In the genomic region with DNA sequence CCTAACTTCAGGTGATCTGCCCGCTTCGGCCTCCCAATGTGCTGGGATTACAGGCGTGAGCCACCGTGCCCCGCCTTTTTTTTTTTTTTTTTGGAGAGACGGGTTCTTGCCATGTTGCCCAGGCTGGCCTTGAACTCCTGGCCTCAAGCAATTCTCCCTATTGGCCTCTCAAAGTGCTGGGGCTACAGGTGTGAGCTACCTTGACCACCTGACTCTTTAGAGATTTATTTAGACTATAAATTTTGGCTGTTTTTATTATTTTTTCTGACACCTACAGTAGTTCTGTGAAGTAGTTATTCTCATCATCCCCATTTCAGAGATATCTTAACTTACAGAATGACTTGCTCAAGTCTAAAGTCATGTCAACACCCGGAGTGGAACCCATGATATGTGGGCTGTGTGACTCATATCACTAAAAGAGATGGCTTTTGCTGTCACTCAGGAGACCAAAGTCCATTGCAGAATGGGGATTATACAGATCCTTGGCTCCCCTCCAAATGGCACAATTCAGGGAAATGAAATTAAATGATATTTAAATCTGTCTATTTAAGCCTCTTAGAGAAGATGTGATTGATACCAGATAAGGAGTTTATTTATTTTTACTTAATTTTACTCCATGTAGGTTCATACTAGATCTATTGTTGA, we compare ENCODE assay signal across 8 cellular contexts.
DNase-seq lines count a peak whose midpoint lies in the region; ATAC-seq and TF ChIP-seq lines count a peak whose summit lies in the region.

No MANE protein-coding gene starts in this region.

- H3K27me3 ChIP-seq in lower lobe of right lung (ENCODE audit: low read depth) = no peaks in the 10 kb centered on the region

- TF ChIP-seq CTCF in chondrocyte (IDR thresholded peaks at IDR 0.05) = no peak
- no peak for TF ChIP-seq CTCF in lower lobe of right lung (IDR thresholded peaks at IDR 0.05)

- H3K4me1 Mint-ChIP-seq in chondrocyte (ENCODE audit: low read depth) = peaks cover 10% of the 10 kb centered on the region
- peaks cover 9% of the 10 kb centered on the region for H3K4me1 Mint-ChIP-seq in activated T-cell treated with anti-CD3 and anti-CD28 coated beads, Interleukin-2, amount 50 U/mL, for 24 hours (ENCODE audit: low read depth)

- H3K36me3 ChIP-seq in lower lobe of right lung = no peaks in the 10 kb centered on the region

- no peaks in the 10 kb centered on the region for H3K9me3 ChIP-seq in lower lobe of right lung

- no peaks in the 10 kb centered on the region for H3K9me3 Mint-ChIP-seq in chondrocyte (ENCODE audit: low read depth)
- no peaks in the 10 kb centered on the region for H3K9me3 Mint-ChIP-seq in activated T-cell treated with anti-CD3 and anti-CD28 coated beads, Interleukin-2, amount 50 U/mL, for 24 hours

- no peak overlapping the region for H3K4me3 ChIP-seq in lower lobe of right lung

- peak overlapping the region; percentile 61 for H3K27ac Mint-ChIP-seq in chondrocyte (ENCODE audit: unreplicated experiment)
- no peak overlapping the region for H3K27ac Mint-ChIP-seq in activated T-cell treated with anti-CD3 and anti-CD28 coated beads, Interleukin-2, amount 50 U/mL, for 24 hours

- peaks cover 6% of the 10 kb centered on the region for H3K27me3 Mint-ChIP-seq in chondrocyte (ENCODE audit: low read depth)
- peaks cover 37% of the 10 kb centered on the region for H3K27me3 Mint-ChIP-seq in activated T-cell treated with anti-CD3 and anti-CD28 coated beads, Interleukin-2, amount 50 U/mL, for 24 hours

- peak; percentile 87 for ATAC-seq in GM19328 (IDR thresholded peaks at IDR 0.05; ENCODE audit: unreplicated experiment)
- peak; percentile 96 for ATAC-seq in HG03103 (IDR thresholded peaks at IDR 0.05; ENCODE audit: low read depth, unreplicated experiment)
- no peak for ATAC-seq in Right ventricle myocardium superior (ENCODE audit: poor library complexity)
- no peak for ATAC-seq in lower lobe of right lung

- H3K36me3 Mint-ChIP-seq in chondrocyte (ENCODE audit: low read depth) = no peaks in the 10 kb centered on the region
- no peaks in the 10 kb centered on the region for H3K36me3 Mint-ChIP-seq in activated T-cell treated with anti-CD3 and anti-CD28 coated beads, Interleukin-2, amount 50 U/mL, for 24 hours (ENCODE audit: low read depth)

- H3K4me1 ChIP-seq in lower lobe of right lung = no peaks in the 10 kb centered on the region

- intact Hi-C loops in Right ventricle myocardium superior (cut with DNase I) = no loop called here
- intact Hi-C loops in lower lobe of right lung (cut with DNase I) = loop anchor here (10.0 kb wide), 1 partner anchor 209 kb away; no protein-coding TSS in a partner anchor

- H3K4me3 Mint-ChIP-seq in chondrocyte (ENCODE audit: unreplicated experiment) = no peak overlapping the region
- H3K4me3 Mint-ChIP-seq in activated T-cell treated with anti-CD3 and anti-CD28 coated beads, Interleukin-2, amount 50 U/mL, for 24 hours = no peak overlapping the region

- no peak overlapping the region for H3K27ac ChIP-seq in lower lobe of right lung

- DNase-seq in D341Med (ENCODE audit: low spot score) (peak; percentile 55), chondrocyte (ENCODE audit: low spot score) (no peak), SKM-1 treated with dmso at 0.1 percent for 144 hours (lab: John Stamatoyannopoulos, UW; ENCODE audit: unreplicated experiment) (no peak), Right ventricle myocardium superior (no peak), lower lobe of right lung (no peak)
- no peak for DNase-seq in activated T-cell treated with anti-CD3 and anti-CD28 coated beads, Interleukin-2, amount 50 U/mL, for 24 hours

Comparison
In these comparisons a context has a peak if more than half of its experiments do, and no peak if none do; other contexts are left out.
1. ATAC-seq: peak in GM19328 (single experiment) and HG03103 (single experiment); none in Right ventricle myocardium superior (single experiment) and lower lobe of right lung (0 of 2).